In the genomic region with DNA sequence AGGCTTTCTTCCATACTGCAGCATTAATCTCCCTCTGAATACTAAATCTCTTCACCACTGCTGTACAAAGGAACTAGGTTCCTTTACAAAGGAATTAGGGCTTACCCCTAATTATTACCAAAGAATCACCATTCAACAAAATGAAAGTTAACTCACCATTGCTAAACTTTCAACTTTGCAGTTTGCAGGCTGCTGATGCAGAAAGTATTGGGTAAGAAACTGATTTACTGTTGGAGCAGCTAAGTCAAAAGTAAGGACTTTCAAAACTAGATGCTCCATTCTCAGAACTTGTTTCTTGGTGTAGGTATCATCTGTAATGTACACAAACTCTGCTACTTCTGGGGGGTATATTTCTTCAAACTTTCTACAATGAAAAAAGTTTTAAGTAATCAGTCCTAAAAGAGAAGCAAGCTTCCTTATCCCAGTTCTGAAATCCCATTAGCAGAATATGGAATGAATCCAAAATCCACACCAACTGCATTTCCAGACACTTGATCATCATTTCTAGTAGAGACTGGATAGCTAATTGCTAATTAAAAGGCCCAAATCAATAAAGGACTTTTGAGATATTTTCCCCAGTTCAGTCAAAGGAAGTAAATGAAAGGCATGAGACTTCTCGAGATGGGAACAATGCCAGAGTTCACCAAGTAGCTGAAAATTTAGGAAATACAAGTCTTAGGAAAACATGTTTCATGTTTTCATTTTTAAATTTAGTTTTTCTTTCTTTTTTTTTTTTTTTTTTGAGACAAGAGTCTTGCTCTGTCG, we compare ENCODE assay signal across 19 cellular contexts. TPM values are rescaled to one million over a fixed set of nuclear protein-coding genes. Genes with fewer than 3 reads are reported as not detected.
A peak's percentile ranks its signal among the peaks of the same experiment; 100 is the strongest.
DNase-seq lines count a peak whose midpoint lies in the region; ATAC-seq and TF ChIP-seq lines count a peak whose summit lies in the region.
"Had no signal": no experiment of that assay in that cellular context is flagged by ENCODE, and none has a peak within 500 bp of the region (broad histone marks: within the 10 kb centered on the region; RNA-seq: fewer than 3 reads in every experiment).

No MANE protein-coding gene starts in this region.

- H3K79me2 ChIP-seq in DND-41 (ENCODE audit: insufficient read depth, low read length) (peaks cover 88% of the 10 kb centered on the region), fibroblast of lung (ENCODE audit: control insufficient read depth, insufficient read depth, low read length) (peaks cover 48% of the 10 kb centered on the region)

- H2AFZ ChIP-seq in DND-41 (ENCODE audit: low read depth, low read length) (no peak overlapping the region), fibroblast of lung (ENCODE audit: low read length) (no peak overlapping the region)

- H3K36me3 ChIP-seq in DND-41 (ENCODE audit: insufficient read depth, low read length) (peaks cover 90% of the 10 kb centered on the region), fibroblast of lung (ENCODE audit: control insufficient read depth, insufficient read depth, low read length) (no peaks in the 10 kb centered on the region), tibial artery (peaks cover 26 to 45% (median 37%) of the 10 kb centered on the region in 3 donors)

- H3K4me2 ChIP-seq in DND-41 (ENCODE audit: insufficient read depth, low read length) (peak overlapping the region; percentile 41), fibroblast of lung (ENCODE audit: extremely low read depth, insufficient read depth, low read length) (no peak overlapping the region)

- no peaks in the 10 kb centered on the region for H3K27me3 Mint-ChIP-seq in activated CD8-positive, alpha-beta T cell treated with anti-CD3 and anti-CD28 coated beads, Interleukin-2, amount 10 ng/mL, durations not matched to agents 7 days and 5 days (ENCODE audit: low read depth)
- H3K27me3 Mint-ChIP-seq: dendritic cell treated with granulocyte-macrophage colony-stimulating factor and Interleukin-4, amounts not matched to agents 40 ng/mL and 50 ng/mL, for 4 days had no signal

- no peak overlapping the region for H3K4me3 Mint-ChIP-seq in activated CD8-positive, alpha-beta T cell treated with anti-CD3 and anti-CD28 coated beads, Interleukin-2, amount 10 ng/mL, durations not matched to agents 7 days and 5 days
- H3K4me3 Mint-ChIP-seq: dendritic cell treated with granulocyte-macrophage colony-stimulating factor and Interleukin-4, amounts not matched to agents 40 ng/mL and 50 ng/mL, for 4 days had no signal

- POLR2A ChIA-PET in activated CD8-positive, alpha-beta T cell treated with anti-CD3 and anti-CD28 coated beads, Interleukin-2, amount 10 ng/mL, durations not matched to agents 7 days and 5 days (lab: Charles Lee): interaction anchor here (0.7 to 1.0 kb wide), 2 partner anchors 18 to 123 kb away, joined by 3 to 4 read pairs; a partner anchor contains a TSS

- H3K27me3 ChIP-seq in DND-41 (ENCODE audit: insufficient read depth, low read length, poor library complexity) (no peaks in the 10 kb centered on the region), fibroblast of lung (ENCODE audit: control insufficient read depth, insufficient read depth, low read length) (no peaks in the 10 kb centered on the region), tibial artery (no peaks in the 10 kb centered on the region)
- H3K27me3 ChIP-seq: pancreas, stomach had no signal

- peak overlapping the region; percentile 50 for H3K27ac Mint-ChIP-seq in activated CD8-positive, alpha-beta T cell treated with anti-CD3 and anti-CD28 coated beads, Interleukin-2, amount 10 ng/mL, durations not matched to agents 7 days and 5 days
- H3K27ac Mint-ChIP-seq: dendritic cell treated with granulocyte-macrophage colony-stimulating factor and Interleukin-4, amounts not matched to agents 40 ng/mL and 50 ng/mL, for 4 days had no signal

- H3K4me1 ChIP-seq in DND-41 (ENCODE audit: insufficient read depth, low read length) (peaks cover 70% of the 10 kb centered on the region), fibroblast of lung (ENCODE audit: control insufficient read depth, extremely low read depth, insufficient read depth, low read length) (no peaks in the 10 kb centered on the region), tibial artery (peaks cover 0 to 10% (median 8%) of the 10 kb centered on the region in 4 donors)

- intact Hi-C loops in tibial artery (cut with DNase I; ENCODE audit: low total_unique reads): no loop called here

- ATAC-seq in DND-41 (ENCODE audit: insufficient read depth, low read depth): no peak
- no peak for ATAC-seq in activated CD8-positive, alpha-beta T cell treated with anti-CD3 and anti-CD28 coated beads, Interleukin-2, amount 10 ng/mL, durations not matched to agents 7 days and 5 days
- ATAC-seq: HCT116, left cardiac atrium, pancreas had no signal

- H3K9ac ChIP-seq in DND-41 (ENCODE audit: low read depth, low read length): no peak overlapping the region; the same call in 1 of the 2 replicates
- no peak overlapping the region for H3K9ac ChIP-seq in fibroblast of lung (ENCODE audit: insufficient read depth, low read length)

- H3K9me3 ChIP-seq in DND-41 (ENCODE audit: insufficient read depth, low read length, severe bottlenecking) (no peaks in the 10 kb centered on the region), fibroblast of lung (ENCODE audit: control insufficient read depth, insufficient read depth, low read depth, low read length) (no peaks in the 10 kb centered on the region), tibial artery (no peaks in the 10 kb centered on the region)
- H3K9me3 ChIP-seq: pancreas, stomach had no signal

- peaks cover 57% of the 10 kb centered on the region for H3K4me1 Mint-ChIP-seq in activated CD8-positive, alpha-beta T cell treated with anti-CD3 and anti-CD28 coated beads, Interleukin-2, amount 10 ng/mL, durations not matched to agents 7 days and 5 days (ENCODE audit: low read depth)

- peaks cover 35% of the 10 kb centered on the region; the same call in 1 of the 2 replicates for H4K20me1 ChIP-seq in DND-41 (ENCODE audit: insufficient read depth, low read length)
- H4K20me1 ChIP-seq in fibroblast of lung (ENCODE audit: control insufficient read depth, extremely low read depth, insufficient read depth, low read length): no peaks in the 10 kb centered on the region

- H3K27ac ChIP-seq in DND-41 (ENCODE audit: low read length) (no peak overlapping the region), fibroblast of lung (ENCODE audit: insufficient read depth, low read length) (no peak overlapping the region), tibial artery (no peak overlapping the region)
- H3K27ac ChIP-seq: pancreas, stomach had no signal

- CTCF ChIA-PET in activated CD8-positive, alpha-beta T cell treated with anti-CD3 and anti-CD28 coated beads, Interleukin-2, amount 10 ng/mL, durations not matched to agents 7 days and 5 days (lab: Charles Lee): no interaction called here

- DNase-seq in AG10803 (ENCODE audit: low read depth) (peak; percentile 48), DND-41 (no peak), fibroblast of lung (ENCODE audit: low read depth in 2 of 2) (peak; percentile 18 to 59), tibial artery (no peak), germinal center (ENCODE audit: low spot score) (no peak), SKM-1 treated with dmso at 0.1 percent for 144 hours (lab: John Stamatoyannopoulos, UW; ENCODE audit: unreplicated experiment) (no peak), T-helper 9 cell (no peak)
- DNase-seq in activated CD8-positive, alpha-beta T cell treated with anti-CD3 and anti-CD28 coated beads, Interleukin-2, amount 10 ng/mL, durations not matched to agents 7 days and 5 days: no peak
- DNase-seq: amniotic stem cell, EL, hippocampal formation, left cardiac atrium, NCI-H1417, pancreas, SIG-M5, stomach had no signal

- peaks cover 68% of the 10 kb centered on the region for H3K36me3 Mint-ChIP-seq in activated CD8-positive, alpha-beta T cell treated with anti-CD3 and anti-CD28 coated beads, Interleukin-2, amount 10 ng/mL, durations not matched to agents 7 days and 5 days (ENCODE audit: low read depth)

- TF ChIP-seq CTCF in AG10803 (conservative IDR thresholded peaks at IDR 0.05; ENCODE audit: low read length) (no peak), DND-41 (IDR thresholded peaks at IDR 0.05; ENCODE audit: borderline replicate concordance, extremely low read depth, low read length, poor library complexity, severe bottlenecking) (no peak), fibroblast of lung (conservative IDR thresholded peaks at IDR 0.05 in 1 of 2, IDR thresholded peaks at IDR 0.05 in 1 of 2; ENCODE audit: low read depth in 1 of 2, low read length in 2 of 2) (no peak), tibial artery (IDR thresholded peaks at IDR 0.05) (no peak)

- H3K4me3 ChIP-seq in AG10803 (ENCODE audit: low read length): no peak overlapping the region
- peak overlapping the region in 1 of 2 experiments; percentile 15; a peak in 1 of 4 replicates for H3K4me3 ChIP-seq in DND-41 (ENCODE audit: low read depth in 1 of 2, low read length in 2 of 2)
- no peak overlapping the region for H3K4me3 ChIP-seq in fibroblast of lung (replicated peaks in 1 of 4; ENCODE audit: control extremely low read depth in 1 of 4, insufficient read depth in 1 of 4, low read depth in 3 of 4, low read length in 4 of 4)
- H3K4me3 ChIP-seq in tibial artery: no peak overlapping the region
- H3K4me3 ChIP-seq: pancreas, stomach had no signal

- H3K9me3 Mint-ChIP-seq in activated CD8-positive, alpha-beta T cell treated with anti-CD3 and anti-CD28 coated beads, Interleukin-2, amount 10 ng/mL, durations not matched to agents 7 days and 5 days (ENCODE audit: insufficient read depth): no peaks in the 10 kb centered on the region
- H3K9me3 Mint-ChIP-seq: dendritic cell treated with granulocyte-macrophage colony-stimulating factor and Interleukin-4, amounts not matched to agents 40 ng/mL and 50 ng/mL, for 4 days had no signal

RNA-seq across cellular contexts. Expression of a gene that starts 4.3 kb away (rescaled TPM):
- 100 to 1,000 TPM; 131 to 132 TPM for total RNA-seq in activated CD8-positive, alpha-beta T cell treated with anti-CD3 and anti-CD28 coated beads, Interleukin-2, amount 10 ng/mL, durations not matched to agents 7 days and 5 days
- total RNA-seq in fibroblast of lung: 1.3 and 12.6 TPM in 2 replicates
- polyA plus RNA-seq in fibroblast of lung: 14.9 and 45.0 TPM in 2 replicates
- 9.6 and 33.0 TPM in 2 replicates for polyA plus RNA-seq in fibroblast of lung (2012)
- polyA minus RNA-seq in fibroblast of lung (ENCODE audit: low replicate concordance): 0.39 and 8.5 TPM in 2 replicates

RNA-seq across cellular contexts. Expression of a gene that starts 18.3 kb away (rescaled TPM):
- total RNA-seq in activated CD8-positive, alpha-beta T cell treated with anti-CD3 and anti-CD28 coated beads, Interleukin-2, amount 10 ng/mL, durations not matched to agents 7 days and 5 days: 10 to 100 TPM; 54.2 to 56.8 TPM
- 15.5 and 16.2 TPM in 2 replicates for total RNA-seq in fibroblast of lung
- 33.8 and 41.5 TPM in 2 replicates for polyA plus RNA-seq in fibroblast of lung
- polyA plus RNA-seq in fibroblast of lung (2012): 20.7 and 31.7 TPM in 2 replicates
- polyA minus RNA-seq in fibroblast of lung (ENCODE audit: low replicate concordance): 2.2 and 20.6 TPM in 2 replicates

RNA-seq across cellular contexts. Expression of a gene that starts 50.9 kb away (rescaled TPM):
- 10 to 100 TPM; 16.4 to 18.5 TPM for total RNA-seq in activated CD8-positive, alpha-beta T cell treated with anti-CD3 and anti-CD28 coated beads, Interleukin-2, amount 10 ng/mL, durations not matched to agents 7 days and 5 days
- 21.3 and 22.5 TPM in 2 replicates for total RNA-seq in fibroblast of lung
- polyA plus RNA-seq in fibroblast of lung: 22.7 and 24.4 TPM in 2 replicates
- polyA plus RNA-seq in fibroblast of lung (2012): 18.9 and 22.4 TPM in 2 replicates
- 0.47 and 3.8 TPM in 2 replicates for polyA minus RNA-seq in fibroblast of lung (ENCODE audit: low replicate concordance)

RNA-seq across cellular contexts. Expression of a gene that starts 54.4 kb away (rescaled TPM):
- not detected for total RNA-seq in activated CD8-positive, alpha-beta T cell treated with anti-CD3 and anti-CD28 coated beads, Interleukin-2, amount 10 ng/mL, durations not matched to agents 7 days and 5 days
- total RNA-seq in fibroblast of lung: 0.26 and 0.83 TPM in 2 replicates
- polyA plus RNA-seq in fibroblast of lung: 1.8 and 2.5 TPM in 2 replicates
- polyA plus RNA-seq in fibroblast of lung (2012): 0.83 and 0.94 TPM in 2 replicates
- 1.7 TPM in 1 of 2 replicates, not detected in the other for polyA minus RNA-seq in fibroblast of lung (ENCODE audit: low replicate concordance)
- total RNA-seq: left cardiac atrium, mononuclear cell, pancreas had no signal

Comparison
In these comparisons a context has a peak if more than half of its experiments do, and no peak if none do; other contexts are left out.
1. DNase-seq: peak in AG10803 (single experiment) and fibroblast of lung (2 of 2); none in DND-41 (single experiment), activated CD8-positive, alpha-beta T cell treated with anti-CD3 and anti-CD28 coated beads, Interleukin-2, amount 10 ng/mL, durations not matched to agents 7 days and 5 days (single experiment), tibial artery (0 of 2), germinal center (single experiment), SKM-1 treated with dmso at 0.1 percent for 144 hours (single experiment) and T-helper 9 cell (single experiment).